ENCODE assay signal across 17 cellular contexts in the genomic region with DNA sequence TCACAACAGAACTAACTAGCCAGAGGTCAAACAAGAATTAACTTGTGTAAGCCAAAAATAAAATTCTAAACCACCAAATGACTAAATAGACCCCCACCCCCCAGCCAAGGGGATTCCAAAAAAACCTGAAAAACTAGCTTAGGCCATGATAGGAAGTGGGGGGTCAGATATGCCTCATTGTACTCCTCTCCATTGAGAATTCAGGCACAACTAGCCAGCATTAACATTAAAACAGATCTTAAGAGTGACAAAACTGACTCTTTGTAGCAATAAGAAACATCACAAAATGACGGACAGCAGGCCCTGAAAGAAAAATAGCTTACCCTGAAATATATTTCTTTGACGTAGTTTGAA.
A peak's percentile ranks its signal among the peaks of the same experiment; 100 is the strongest.
DNase-seq lines count a peak whose midpoint lies in the region; ATAC-seq, FAIRE-seq and TF ChIP-seq lines count a peak whose summit lies in the region.
"Had no signal": no experiment of that assay in that cellular context is flagged by ENCODE, and none has a peak within 500 bp of the region (broad histone marks: within the 10 kb centered on the region; RNA-seq: fewer than 3 reads in every experiment).

No MANE protein-coding gene starts in this region.

- TF ChIP-seq POLR2A in A549 (IDR thresholded peaks at IDR 0.05; ENCODE audit: low read length): no peak

- DNase-seq in A549 (ENCODE audit: low read depth in 1 of 2, low spot score in 1 of 2) (no peak), left lobe of liver (ENCODE audit: low spot score) (no peak), pancreas (no peak), GM10266 (ENCODE audit: extremely low spot score) (no peak), NCI-H524 treated with DMSO at 0.1 percent for 48 hours (lab: John Stamatoyannopoulos, UW) (no peak)
- no peak for DNase-seq in central memory CD4-positive, alpha-beta T cell
- DNase-seq: C1 segment of cervical spinal cord, Kasumi-1, NCI-H187 treated with DMSO at 0.1 percent for 48 hours, NCI-H510A, Right ventricle myocardium superior had no signal

- 0 out of 3 replicates have a peak overlapping the region, but pooled peaks have one; percentile 30 for H3K4me2 ChIP-seq in A549

- H3K4me1 ChIP-seq in A549: peaks cover 7% of the 10 kb centered on the region; the same call in 2 of the 3 replicates
- peaks cover 43% of the 10 kb centered on the region for H3K4me1 ChIP-seq in HUES64 (ENCODE audit: insufficient read depth, low read length)
- peaks cover 17 to 22% (median 21%) of the 10 kb centered on the region in 3 donors for H3K4me1 ChIP-seq in pancreas

- POLR2A ChIA-PET in A549 (lab: Yijun Ruan, JAX): no interaction called here

- TF ChIP-seq EP300 in A549 (IDR thresholded peaks at IDR 0.05): no peak

- H3K36me3 ChIP-seq in HUES64 (ENCODE audit: insufficient read depth, low read length) (no peaks in the 10 kb centered on the region), pancreas (no peaks in the 10 kb centered on the region)
- H3K36me3 ChIP-seq: Peyer's patch had no signal

- CTCF ChIA-PET in A549 (lab: Yijun Ruan, JAX): interaction anchor here (0.7 kb wide), 1 partner anchor 74 kb away, joined by 3 read pairs; no protein-coding TSS in a partner anchor

- peak overlapping the region; percentile 47; the same call in 1 of the 2 replicates for H3K9ac ChIP-seq in HUES64 (ENCODE audit: low read depth, low read length)

- ATAC-seq in A549 (no peak), left lobe of liver (peak; percentile 3), pancreas (peak in 3 of 4 donors; percentile 2 to 7 (median 3)), HG03108 (IDR thresholded peaks at IDR 0.05; ENCODE audit: unreplicated experiment) (no peak)
- ATAC-seq: SK-N-SH treated with all-trans-retinoic acid at 6 μM for 48 hours had no signal

- H3K27ac ChIP-seq in A549 (0 out of 6 replicates have a peak overlapping the region, but pooled peaks of 1 of the 2 experiments have one; percentile 8), HUES64 (ENCODE audit: low read depth, low read length) (peak overlapping the region; percentile 79; the same call in 1 of the 2 replicates), pancreas (peak overlapping the region; percentile 65 to 86 (median 85))
- H3K27ac ChIP-seq: 22Rv1, Peyer's patch had no signal

- no peaks in the 10 kb centered on the region for H3K27me3 ChIP-seq in HUES64 (ENCODE audit: insufficient read depth, low read length)
- H3K27me3 ChIP-seq in pancreas: no peaks in the 10 kb centered on the region
- H3K27me3 ChIP-seq: Peyer's patch had no signal

- FAIRE-seq in A549 (lab: Jason Lieb, UNC): no peak
- FAIRE-seq in pancreas (lab: Jason Lieb, UNC): no peak
- FAIRE-seq: GM12892 had no signal

- WGBS in A549 (ENCODE audit: missing lambda C conversion rate): 73% methylated on average over 2 of the region's 2 CpGs
- WGBS in HUES64: 80% methylated on average over 2 of the region's 2 CpGs
- WGBS in pancreas, 2 donors: 60 to 66% methylated on average over 2 of the region's 2 CpGs

- intact Hi-C loops in pancreas (cut with DNase I): no loop called here

- no peak for TF ChIP-seq CTCF in A549 (IDR thresholded peaks at IDR 0.05)
- no peak for TF ChIP-seq CTCF in pancreas (IDR thresholded peaks at IDR 0.05)
- no peak for TF ChIP-seq CTCF in GM10266 (IDR thresholded peaks at IDR 0.05; ENCODE audit: control insufficient read depth, insufficient read depth, low read depth, missing control alignments)

- no peak for TF ChIP-seq RAD21 in A549 (conservative IDR thresholded peaks at IDR 0.05 in 1 of 2, IDR thresholded peaks at IDR 0.05 in 1 of 2)

- no peaks in the 10 kb centered on the region for H3K9me3 ChIP-seq in A549
- H3K9me3 ChIP-seq in HUES64 (ENCODE audit: insufficient read depth, low read depth, low read length): no peaks in the 10 kb centered on the region
- H3K9me3 ChIP-seq in pancreas: no peaks in the 10 kb centered on the region
- H3K9me3 ChIP-seq: Peyer's patch had no signal

- no peak overlapping the region for H3K4me3 ChIP-seq in A549
- no peak overlapping the region; the same call in 1 of the 2 replicates for H3K4me3 ChIP-seq in HUES64 (ENCODE audit: low read length)
- H3K4me3 ChIP-seq in pancreas: no peak overlapping the region
- H3K4me3 ChIP-seq: Peyer's patch had no signal

TF ChIP-seq in A549, 52 proteins besides CTCF, POLR2A, EP300 and RAD21:
- TF ChIP-seq HOXA7 (CRISPR knock-in tag; IDR thresholded peaks at IDR 0.05): no peak
- TF ChIP-seq, protein P1, sequence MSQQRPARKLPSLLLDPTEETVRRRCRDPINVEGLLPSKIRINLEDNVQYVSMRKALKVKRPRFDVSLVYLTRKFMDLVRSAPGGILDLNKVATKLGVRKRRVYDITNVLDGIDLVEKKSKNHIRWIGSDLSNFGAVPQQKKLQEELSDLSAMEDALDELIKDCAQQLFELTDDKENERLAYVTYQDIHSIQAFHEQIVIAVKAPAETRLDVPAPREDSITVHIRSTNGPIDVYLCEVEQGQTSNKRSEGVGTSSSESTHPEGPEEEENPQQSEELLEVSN (IDR thresholded peaks at IDR 0.05; ENCODE audit: borderline replicate concordance, low read depth): no peak
- no peak for TF ChIP-seq KDM5A (IDR thresholded peaks at IDR 0.05)
- TF ChIP-seq MAZ (IDR thresholded peaks at IDR 0.05; ENCODE audit: borderline replicate concordance, low read depth, low read length): no peak
- TF ChIP-seq NFE2L2 (conservative IDR thresholded peaks at IDR 0.05; ENCODE audit: low read length): no peak
- no peak for TF ChIP-seq EHMT2 (IDR thresholded peaks at IDR 0.05; ENCODE audit: low read depth)
- TF ChIP-seq, protein P2, sequence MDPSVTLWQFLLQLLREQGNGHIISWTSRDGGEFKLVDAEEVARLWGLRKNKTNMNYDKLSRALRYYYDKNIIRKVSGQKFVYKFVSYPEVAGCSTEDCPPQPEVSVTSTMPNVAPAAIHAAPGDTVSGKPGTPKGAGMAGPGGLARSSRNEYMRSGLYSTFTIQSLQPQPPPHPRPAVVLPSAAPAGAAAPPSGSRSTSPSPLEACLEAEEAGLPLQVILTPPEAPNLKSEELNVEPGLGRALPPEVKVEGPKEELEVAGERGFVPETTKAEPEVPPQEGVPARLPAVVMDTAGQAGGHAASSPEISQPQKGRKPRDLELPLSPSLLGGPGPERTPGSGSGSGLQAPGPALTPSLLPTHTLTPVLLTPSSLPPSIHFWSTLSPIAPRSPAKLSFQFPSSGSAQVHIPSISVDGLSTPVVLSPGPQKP (IDR thresholded peaks at IDR 0.05; ENCODE audit: low read depth, low read length): no peak
- TF ChIP-seq, protein P3, sequence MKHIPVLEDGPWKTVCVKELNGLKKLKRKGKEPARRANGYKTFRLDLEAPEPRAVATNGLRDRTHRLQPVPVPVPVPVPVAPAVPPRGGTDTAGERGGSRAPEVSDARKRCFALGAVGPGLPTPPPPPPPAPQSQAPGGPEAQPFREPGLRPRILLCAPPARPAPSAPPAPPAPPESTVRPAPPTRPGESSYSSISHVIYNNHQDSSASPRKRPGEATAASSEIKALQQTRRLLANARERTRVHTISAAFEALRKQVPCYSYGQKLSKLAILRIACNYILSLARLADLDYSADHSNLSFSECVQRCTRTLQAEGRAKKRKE (CRISPR knock-in tag; IDR thresholded peaks at IDR 0.05; ENCODE audit: low read depth): no peak
- TF ChIP-seq, protein P4, sequence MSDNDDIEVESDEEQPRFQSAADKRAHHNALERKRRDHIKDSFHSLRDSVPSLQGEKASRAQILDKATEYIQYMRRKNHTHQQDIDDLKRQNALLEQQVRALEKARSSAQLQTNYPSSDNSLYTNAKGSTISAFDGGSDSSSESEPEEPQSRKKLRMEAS (IDR thresholded peaks at IDR 0.05): no peak
- no peak for TF ChIP-seq RARB (CRISPR knock-in tag; IDR thresholded peaks at IDR 0.05)
- no peak for TF ChIP-seq MAFK (IDR thresholded peaks at IDR 0.05; ENCODE audit: partially characterized antibody)

Comparison
In these comparisons a context has a peak if more than half of its experiments do, and no peak if none do; other contexts are left out.
1. ATAC-seq: peak in left lobe of liver (single experiment) and pancreas (3 of 4); none in A549 (0 of 2) and HG03108 (single experiment).